ENCODE assay signal across 8 cellular contexts in the genomic region with DNA sequence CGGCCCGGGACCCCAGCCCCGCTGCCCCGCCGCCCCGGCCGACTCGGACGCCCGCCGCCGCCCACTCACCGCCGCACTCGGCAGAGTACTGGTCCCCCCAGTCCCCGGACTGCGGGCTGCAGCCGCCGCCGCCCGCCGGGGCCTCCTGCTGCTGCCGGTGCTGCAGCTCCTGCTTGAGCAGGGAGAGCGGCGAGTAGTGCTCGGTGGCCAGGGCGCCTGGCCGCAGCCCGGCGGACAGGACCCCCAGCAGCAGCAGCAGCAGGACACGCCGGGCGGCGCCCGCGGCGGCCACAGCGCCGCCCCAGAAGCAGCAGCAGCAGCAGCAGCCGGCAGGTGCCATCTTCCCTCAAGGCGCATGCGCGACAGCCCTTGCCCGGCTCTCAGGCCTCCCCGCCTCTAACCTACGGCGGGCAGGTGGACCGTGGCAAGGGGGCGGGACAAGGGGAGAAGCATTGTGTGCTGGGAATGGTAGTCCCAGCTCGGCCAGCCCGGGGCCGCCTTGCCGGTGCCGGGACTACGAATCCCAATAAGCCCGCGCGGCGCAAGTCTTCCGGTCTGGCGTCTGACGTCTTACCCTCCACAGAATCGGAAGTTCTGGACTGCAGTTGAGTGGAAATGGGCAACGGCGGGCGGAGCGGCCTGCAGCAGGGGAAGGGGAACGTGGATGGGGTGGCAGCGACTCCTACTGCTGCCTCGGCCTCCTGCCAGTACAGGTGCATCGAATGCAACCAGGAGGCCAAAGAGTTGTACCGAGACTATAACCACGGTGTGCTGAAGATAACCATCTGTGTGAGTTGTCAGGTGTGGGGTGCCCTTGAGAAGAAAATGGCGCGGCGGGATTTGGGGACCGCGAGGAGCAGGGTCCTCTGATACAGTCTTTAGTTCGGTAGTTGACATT. TPM values are rescaled to one million over a fixed set of nuclear protein-coding genes. Genes with fewer than 3 reads are reported as not detected.
A peak's percentile ranks its signal among the peaks of the same experiment; 100 is the strongest.
DNase-seq lines count a peak whose midpoint lies in the region; ATAC-seq and FAIRE-seq lines count a peak whose summit lies in the region.

ARV1 (plus strand) TSS at position 604 of the 898 bp plus-strand sequence; CDS start at position 616, 12 bp downstream.
A gene with protein sequence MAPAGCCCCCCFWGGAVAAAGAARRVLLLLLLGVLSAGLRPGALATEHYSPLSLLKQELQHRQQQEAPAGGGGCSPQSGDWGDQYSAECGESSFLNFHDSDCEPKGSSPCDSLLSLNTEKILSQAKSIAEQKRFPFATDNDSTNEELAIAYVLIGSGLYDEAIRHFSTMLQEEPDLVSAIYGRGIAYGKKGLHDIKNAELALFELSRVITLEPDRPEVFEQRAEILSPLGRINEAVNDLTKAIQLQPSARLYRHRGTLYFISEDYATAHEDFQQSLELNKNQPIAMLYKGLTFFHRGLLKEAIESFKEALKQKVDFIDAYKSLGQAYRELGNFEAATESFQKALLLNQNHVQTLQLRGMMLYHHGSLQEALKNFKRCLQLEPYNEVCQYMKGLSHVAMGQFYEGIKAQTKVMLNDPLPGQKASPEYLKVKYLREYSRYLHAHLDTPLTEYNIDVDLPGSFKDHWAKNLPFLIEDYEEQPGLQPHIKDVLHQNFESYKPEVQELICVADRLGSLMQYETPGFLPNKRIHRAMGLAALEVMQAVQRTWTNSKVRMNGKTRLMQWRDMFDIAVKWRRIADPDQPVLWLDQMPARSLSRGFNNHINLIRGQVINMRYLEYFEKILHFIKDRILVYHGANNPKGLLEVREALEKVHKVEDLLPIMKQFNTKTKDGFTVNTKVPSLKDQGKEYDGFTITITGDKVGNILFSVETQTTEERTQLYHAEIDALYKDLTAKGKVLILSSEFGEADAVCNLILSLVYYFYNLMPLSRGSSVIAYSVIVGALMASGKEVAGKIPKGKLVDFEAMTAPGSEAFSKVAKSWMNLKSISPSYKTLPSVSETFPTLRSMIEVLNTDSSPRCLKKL (minus strand): TSS at position 371 of the 898 bp plus-strand sequence. CDS start 31 bp downstream, at position 340.

- H3K36me3 Mint-ChIP-seq in activated T-cell treated with anti-CD3 and anti-CD28 coated beads, Interleukin-2, amount 50 U/mL, for 72 hours (ENCODE audit: insufficient read depth in 2 of 2), result peaks cover 2 to 10% of the 10 kb centered on the region in 2 donors

- H3K79me2 ChIP-seq in Karpas-422 (ENCODE audit: low read length), result peaks cover 73% of the 10 kb centered on the region

- H3K4me1 Mint-ChIP-seq in activated T-cell treated with anti-CD3 and anti-CD28 coated beads, Interleukin-2, amount 50 U/mL, for 72 hours (ENCODE audit: low read depth), result peaks cover 34% of the 10 kb centered on the region

- no peaks in the 10 kb centered on the region for H3K9me2 ChIP-seq in Karpas-422 (replicated peaks; ENCODE audit: insufficient read depth, low read length)

- no peaks in the 10 kb centered on the region for H3K9me3 Mint-ChIP-seq in activated T-cell treated with anti-CD3 and anti-CD28 coated beads, Interleukin-2, amount 50 U/mL, for 72 hours

- H3K4me3 ChIP-seq in Karpas-422 (ENCODE audit: low read length) (peak within 1 kb of the TSS; percentile 93), muscle layer of duodenum (ENCODE audit: low read depth in 1 of 2, low read length in 2 of 2) (peak within 1 kb of the TSS; percentile 96)

- H3K4me1 ChIP-seq in Karpas-422 (ENCODE audit: low read length) (peaks cover 30% of the 10 kb centered on the region), muscle layer of duodenum (ENCODE audit: control insufficient read depth in 1 of 2, insufficient read depth in 2 of 2, low read length in 2 of 2) (peaks cover 9 to 26% of the 10 kb centered on the region in 2 donors)

- H3K36me3 ChIP-seq in Karpas-422 (ENCODE audit: insufficient read depth, low read length) (peaks cover 27% of the 10 kb centered on the region), muscle layer of duodenum (ENCODE audit: control insufficient read depth in 1 of 2, insufficient read depth in 2 of 2, low read length in 2 of 2) (peaks cover 0 to 10% of the 10 kb centered on the region in 2 donors)

- peak; percentile 95 for ATAC-seq in GM21825 (IDR thresholded peaks at IDR 0.05; ENCODE audit: unreplicated experiment)
- ATAC-seq in activated T-cell treated with anti-CD3 and anti-CD28 coated beads, Interleukin-2, amount 50 U/mL, for 72 hours (replicated peaks in 1 of 2), result peak; percentile 96 to 97
- peak; percentile 100 for ATAC-seq in esophagus mucosa

- no peaks in the 10 kb centered on the region for H3K27me3 Mint-ChIP-seq in activated T-cell treated with anti-CD3 and anti-CD28 coated beads, Interleukin-2, amount 50 U/mL, for 72 hours (ENCODE audit: low read depth)

- peak within 1 kb of the TSS; percentile 89 for H3K9ac ChIP-seq in Karpas-422 (ENCODE audit: low read length)

- peaks cover 3% of the 10 kb centered on the region; the same call in 1 of the 2 replicates for H4K20me1 ChIP-seq in Karpas-422 (ENCODE audit: insufficient read depth, low read depth, low read length)

- H3K27ac ChIP-seq in Karpas-422 (ENCODE audit: low read length) (peak within 1 kb of the TSS; percentile 56), muscle layer of duodenum (ENCODE audit: low read length) (peak within 1 kb of the TSS; percentile 70)

- peak; percentile 84 for FAIRE-seq in RCC 7860 (lab: Jason Lieb, UNC)

- peak within 1 kb of the TSS; percentile 94 for H3K4me2 ChIP-seq in Karpas-422 (ENCODE audit: low read depth, low read length, poor library complexity, severe bottlenecking)

- DNase-seq in Daoy (ENCODE audit: low read depth), result peak; percentile 100
- peak; percentile 99 for DNase-seq in Karpas-422
- DNase-seq in RCC 7860 (ENCODE audit: low spot score), result peak; percentile 98
- peak; percentile 98 to 99 for DNase-seq in activated T-cell treated with anti-CD3 and anti-CD28 coated beads, Interleukin-2, amount 50 U/mL, for 72 hours
- DNase-seq in stimulated activated CD8-positive, alpha-beta memory T cell treated with anti-CD3 and anti-CD28 coated beads, Interleukin-7, amount 100 ng/mL, for 4 hours (ENCODE audit: low read depth in 2 of 2), result peak; percentile 96

- no peaks in the 10 kb centered on the region for H3K27me3 ChIP-seq in Karpas-422 (ENCODE audit: low read length)
- no peaks in the 10 kb centered on the region for H3K27me3 ChIP-seq in muscle layer of duodenum (ENCODE audit: low read depth, low read length)

- no peaks in the 10 kb centered on the region for H3K9me3 ChIP-seq in Karpas-422 (ENCODE audit: low read length)
- no peaks in the 10 kb centered on the region for H3K9me3 ChIP-seq in muscle layer of duodenum (ENCODE audit: control insufficient read depth in 1 of 2, low read length in 2 of 2)

- peak within 1 kb of the TSS; percentile 96 for H3K27ac Mint-ChIP-seq in activated T-cell treated with anti-CD3 and anti-CD28 coated beads, Interleukin-2, amount 50 U/mL, for 72 hours

- peak within 1 kb of the TSS; percentile 66; the same call in 1 of the 2 replicates for H2AFZ ChIP-seq in Karpas-422 (ENCODE audit: low read length)

- peak within 1 kb of the TSS; percentile 97 to 98 for H3K4me3 Mint-ChIP-seq in activated T-cell treated with anti-CD3 and anti-CD28 coated beads, Interleukin-2, amount 50 U/mL, for 72 hours

RNA-seq across cellular contexts. Expression of gene ARV1, which starts in this region (rescaled TPM):
- total RNA-seq in Daoy (2014; rRNA removed; shearing (Covaris generic)), result 37.6 and 43.3 TPM in 2 replicates
- 23.7 and 35.1 TPM in 2 replicates for total RNA-seq in Karpas-422 (2014; rRNA removed; shearing (Covaris generic); ENCODE audit: low replicate concordance)
- 10 to 100 TPM; 16.0 to 23.7 TPM for total RNA-seq in activated T-cell treated with anti-CD3 and anti-CD28 coated beads, Interleukin-2, amount 50 U/mL, for 72 hours
- 17.3 TPM for total RNA-seq in esophagus mucosa

RNA-seq across cellular contexts. Expression of the second gene that starts in this region (rescaled TPM):
- 19.9 and 22.6 TPM in 2 replicates for total RNA-seq in Daoy (2014; rRNA removed; shearing (Covaris generic))
- total RNA-seq in Karpas-422 (2014; rRNA removed; shearing (Covaris generic); ENCODE audit: low replicate concordance), result 11.2 and 14.0 TPM in 2 replicates
- total RNA-seq in activated T-cell treated with anti-CD3 and anti-CD28 coated beads, Interleukin-2, amount 50 U/mL, for 72 hours, result 10 to 100 TPM; 18.6 to 18.8 TPM
- total RNA-seq in esophagus mucosa, result 6.6 TPM

Comparison
In these comparisons a context has a peak if more than half of its experiments do, and no peak if none do; other contexts are left out.
1. Peak in every context shown above with its lines: DNase-seq, ATAC-seq, H3K4me3 ChIP-seq and H3K27ac ChIP-seq.